ENCODE assay signal across 13 cellular contexts in the genomic region with DNA sequence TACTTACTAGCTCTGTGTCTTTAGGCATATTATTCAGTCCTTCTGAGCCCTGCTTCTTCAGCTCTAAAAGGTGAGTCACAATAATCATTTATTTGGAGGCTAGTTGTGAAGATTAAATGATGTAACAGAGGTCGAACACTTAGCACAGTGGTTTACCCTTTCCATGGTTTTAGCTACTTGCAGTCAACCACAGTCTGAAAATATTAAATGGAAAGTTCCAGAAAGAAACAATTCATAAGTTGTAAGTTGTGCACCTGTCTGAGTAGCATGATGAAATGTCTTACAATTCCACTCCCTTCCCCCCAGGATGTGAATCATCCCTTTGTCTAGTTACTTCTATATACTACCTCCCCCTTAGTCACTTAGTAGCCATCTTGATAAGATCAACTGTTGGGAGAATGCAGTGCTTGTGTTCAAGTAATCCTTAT.
DNase-seq lines count a peak whose midpoint lies in the region; TF ChIP-seq lines count a peak whose summit lies in the region.
"Had no signal": no experiment of that assay in that cellular context is flagged by ENCODE, and none has a peak within 500 bp of the region (broad histone marks: within the 10 kb centered on the region; RNA-seq: fewer than 3 reads in every experiment).

No MANE protein-coding gene starts in this region.

- H3K27me3 ChIP-seq in brain microvascular endothelial cell (replicated peaks) (no peaks in the 10 kb centered on the region), trophoblast cell (ENCODE audit: insufficient read depth, low read length) (no peaks in the 10 kb centered on the region), stomach (no peaks in the 10 kb centered on the region)

- H4K8ac ChIP-seq in trophoblast cell (ENCODE audit: low read depth, low read length): no peak overlapping the region

- WGBS in trophoblast cell (ENCODE audit: extremely low coverage, insufficient coverage, insufficient read length): no CpG with 5 or more reads among the region's 1 CpG
- 61 to 87% (median 77%) methylated on average over 1 of the region's 1 CpG for WGBS in stomach, 5 donors

- no peaks in the 10 kb centered on the region for H3K4me1 ChIP-seq in trophoblast cell (ENCODE audit: control insufficient read depth in 1 of 2, insufficient read depth in 2 of 2, low read length in 2 of 2)
- H3K4me1 ChIP-seq in stomach: no peaks in the 10 kb centered on the region

- H2AFZ ChIP-seq in trophoblast cell (ENCODE audit: insufficient read depth, low read length, poor library complexity): no peak overlapping the region

- H3K14ac ChIP-seq in trophoblast cell (ENCODE audit: low read length): no peak overlapping the region

- H3K27ac ChIP-seq in brain microvascular endothelial cell (peak overlapping the region; percentile 10), trophoblast cell (ENCODE audit: low read depth, low read length) (no peak overlapping the region), stomach (no peak overlapping the region)

- no peak overlapping the region for H2BK5ac ChIP-seq in trophoblast cell (ENCODE audit: low read depth, low read length, poor library complexity)

- H2BK120ac ChIP-seq in trophoblast cell (ENCODE audit: insufficient read depth, low read length, poor library complexity): no peak overlapping the region

- DNase-seq in NOMO-1 treated with DMSO at 0.1 percent for 48 hours (lab: John Stamatoyannopoulos, UW; ENCODE audit: unreplicated experiment): peak; percentile 25
- no peak for DNase-seq in NOMO-1 treated with dmso at 0.1 percent for 144 hours (lab: John Stamatoyannopoulos, UW; ENCODE audit: unreplicated experiment)
- DNase-seq in NCI-H460 (ENCODE audit: extremely low read depth, low read depth): peak; percentile 36
- peak; percentile 88 for DNase-seq in brain microvascular endothelial cell
- DNase-seq in trophoblast cell: peak; percentile 32 to 46
- no peak for DNase-seq in stomach
- no peak for DNase-seq in NCI-H1436 (lab: John Stamatoyannopoulos, UW)
- no peak for DNase-seq in cerebellar nuclear complex (lab: John Stamatoyannopoulos, UW)
- DNase-seq: 8988T; islet precursor cell; NCI-H1048; stimulated activated CD4-positive, alpha-beta T cell treated with anti-CD3 and anti-CD28 coated beads, Interleukin-1b, Interleukin-23, amount 100 ng/mL, for 48 hours; substantia nigra had no signal

- no peak overlapping the region for H3K4ac ChIP-seq in trophoblast cell (ENCODE audit: low read depth, low read length)

- H4K91ac ChIP-seq in trophoblast cell (ENCODE audit: low read depth, low read length): no peak overlapping the region

- TF ChIP-seq EP300 in stomach (IDR thresholded peaks at IDR 0.05): no peak

- H3K9ac ChIP-seq in trophoblast cell (ENCODE audit: low read length): no peak overlapping the region

- H3K4me2 ChIP-seq in trophoblast cell (ENCODE audit: low read length): no peak overlapping the region

- H3K36me3 ChIP-seq in brain microvascular endothelial cell (replicated peaks): no peaks in the 10 kb centered on the region
- H3K36me3 ChIP-seq in trophoblast cell (ENCODE audit: control insufficient read depth in 1 of 2, insufficient read depth in 2 of 2, low read length in 2 of 2): no peaks in the 10 kb centered on the region
- H3K36me3 ChIP-seq in stomach: no peaks in the 10 kb centered on the region

- no peaks in the 10 kb centered on the region for H3K79me1 ChIP-seq in trophoblast cell (ENCODE audit: low read length)

- no peak overlapping the region for H2AK5ac ChIP-seq in trophoblast cell (ENCODE audit: low read length)

- intact Hi-C loops in stomach (cut with DNase I; ENCODE audit: low total_unique reads): no loop called here

- no peak for TF ChIP-seq CTCF in brain microvascular endothelial cell (IDR thresholded peaks at IDR 0.05; ENCODE audit: low read depth, low read length, missing control alignments)
- TF ChIP-seq CTCF in stomach (IDR thresholded peaks at IDR 0.05): no peak

- in situ Hi-C loops in brain microvascular endothelial cell (cut with HindIII; ENCODE audit: low pct_ligation_motif_present, low sequenced_read_pairs): no loop called here

- no peaks in the 10 kb centered on the region for H3K9me3 ChIP-seq in trophoblast cell (ENCODE audit: insufficient read depth, low read depth, low read length)
- H3K9me3 ChIP-seq in stomach: no peaks in the 10 kb centered on the region

- no peak overlapping the region for H4K12ac ChIP-seq in trophoblast cell (ENCODE audit: low read depth, low read length)

- H2BK12ac ChIP-seq in trophoblast cell (ENCODE audit: low read length): no peak overlapping the region

- H3K23ac ChIP-seq in trophoblast cell (ENCODE audit: low read length): no peak overlapping the region

- no peak for TF ChIP-seq POLR2A in stomach (IDR thresholded peaks at IDR 0.05)

- H3K4me3 ChIP-seq in brain microvascular endothelial cell (ENCODE audit: low read depth, low read length) (no peak overlapping the region), trophoblast cell (ENCODE audit: low read depth, low read length) (no peak overlapping the region), stomach (no peak overlapping the region)

- H3K79me2 ChIP-seq in trophoblast cell (ENCODE audit: control insufficient read depth, insufficient read depth, low read length, poor library complexity): no peaks in the 10 kb centered on the region

- H3K18ac ChIP-seq in trophoblast cell (ENCODE audit: low read length): no peak overlapping the region

Comparison
In these comparisons a context has a peak if more than half of its experiments do, and no peak if none do; other contexts are left out.
1. DNase-seq: peak in NOMO-1 treated with DMSO at 0.1 percent for 48 hours (single experiment), NCI-H460 (single experiment), brain microvascular endothelial cell (single experiment) and trophoblast cell (2 of 2); none in NOMO-1 treated with dmso at 0.1 percent for 144 hours (single experiment), stomach (single experiment), NCI-H1436 (single experiment) and cerebellar nuclear complex (0 of 2).